ENCODE assay signal across 24 cellular contexts in genomic region chr2:129004940-129005490, GRCh38.
"Had no signal": no experiment of that assay in that cellular context is flagged by ENCODE, and none has a peak within 500 bp of the region (broad histone marks: within the 10 kb centered on the region; RNA-seq: fewer than 3 reads in every experiment).

No MANE protein-coding gene starts in this region.

- H3K4me3 Mint-ChIP-seq: dendritic cell treated with granulocyte-macrophage colony-stimulating factor and Interleukin-4, amounts not matched to agents 40 ng/mL and 50 ng/mL, for 4 days; effector memory CD8-positive, alpha-beta T cell; endodermal cell had no signal

- H3K4me1 Mint-ChIP-seq: endodermal cell had no signal

- H3K9me3 Mint-ChIP-seq: dendritic cell treated with granulocyte-macrophage colony-stimulating factor and Interleukin-4, amounts not matched to agents 40 ng/mL and 50 ng/mL, for 4 days; effector memory CD8-positive, alpha-beta T cell; endodermal cell had no signal

- DNase-seq: cortex of kidney; dermis blood vessel endothelial cell; dorsolateral prefrontal cortex; effector CD4-positive, alpha-beta T cell; effector CD8-positive, alpha-beta T cell; effector memory CD4-positive, alpha-beta T cell; effector memory CD8-positive, alpha-beta T cell; endodermal cell; erythroblast; esophagus squamous epithelium; foreskin fibroblast; foreskin keratinocyte; foreskin melanocyte; gastrocnemius medialis; glutamatergic neuron; head of caudate nucleus; heart left ventricle; heart right ventricle had no signal

- H3K27me3 Mint-ChIP-seq: dendritic cell treated with granulocyte-macrophage colony-stimulating factor and Interleukin-4, amounts not matched to agents 40 ng/mL and 50 ng/mL, for 4 days had no signal

- H3K4me3 ChIP-seq: colonic mucosa, coronary artery, dorsolateral prefrontal cortex, esophagus squamous epithelium, gastrocnemius medialis, gastroesophageal sphincter, heart left ventricle, heart right ventricle had no signal

- H3K27me3 ChIP-seq: colonic mucosa, dorsolateral prefrontal cortex, esophagus squamous epithelium, foreskin keratinocyte, gastrocnemius medialis, gastroesophageal sphincter had no signal

- H3K4me1 ChIP-seq: colonic mucosa, gastrocnemius medialis, gastroesophageal sphincter, heart left ventricle, heart right ventricle had no signal

- H3K27ac ChIP-seq: colonic mucosa, coronary artery, dorsolateral prefrontal cortex, epithelial cell of prostate, esophagus squamous epithelium, foreskin keratinocyte, gastrocnemius medialis, gastroesophageal sphincter, heart left ventricle, heart right ventricle had no signal

- H3K27ac Mint-ChIP-seq: dendritic cell treated with granulocyte-macrophage colony-stimulating factor and Interleukin-4, amounts not matched to agents 40 ng/mL and 50 ng/mL, for 4 days; effector memory CD8-positive, alpha-beta T cell; endodermal cell had no signal

- H3K9me3 ChIP-seq: colonic mucosa, esophagus squamous epithelium, gastrocnemius medialis, gastroesophageal sphincter, heart left ventricle, heart right ventricle had no signal

- H3K36me3 ChIP-seq: colonic mucosa, esophagus squamous epithelium, gastrocnemius medialis, gastroesophageal sphincter, heart left ventricle, heart right ventricle had no signal

- ATAC-seq: effector memory CD8-positive, alpha-beta T cell; esophagus mucosa; foreskin keratinocyte; gastrocnemius medialis; gastroesophageal sphincter; heart left ventricle; heart right ventricle had no signal
